ENCODE assay signal across 22 cellular contexts in genomic region chr9:10007356-10007755, GRCh38.
"Had no signal": no experiment of that assay in that cellular context is flagged by ENCODE, and none has a peak within 500 bp of the region (broad histone marks: within the 10 kb centered on the region; RNA-seq: fewer than 3 reads in every experiment).

No MANE protein-coding gene starts in this region.

- H3K36me3 Mint-ChIP-seq: activated naive CD8-positive, alpha-beta T cell treated with anti-CD3 and anti-CD28 coated beads, Interleukin-2, amount 10 ng/mL, durations not matched to agents 7 days and 5 days; natural killer cell treated with Interleukin-12 subunit alpha and Interleukin-12 subunit beta and Interleukin-15 and Interleukin-18, amount 100 ng/mL, for 72 hours had no signal

- H3K27me3 Mint-ChIP-seq: activated naive CD8-positive, alpha-beta T cell treated with anti-CD3 and anti-CD28 coated beads, Interleukin-2, amount 10 ng/mL, durations not matched to agents 7 days and 5 days; central memory CD8-positive, alpha-beta T cell; effector memory CD8-positive, alpha-beta T cell; natural killer cell treated with Interleukin-12 subunit alpha and Interleukin-12 subunit beta and Interleukin-15 and Interleukin-18, amount 100 ng/mL, for 72 hours; progenitor cell of endocrine pancreas had no signal

- H3K4me1 Mint-ChIP-seq: activated naive CD8-positive, alpha-beta T cell treated with anti-CD3 and anti-CD28 coated beads, Interleukin-2, amount 10 ng/mL, durations not matched to agents 7 days and 5 days; central memory CD8-positive, alpha-beta T cell had no signal

- DNase-seq: activated CD4-positive, alpha-beta T cell treated with anti-CD3 and anti-CD28 coated beads for 4 hours; activated CD4-positive, alpha-beta T cell treated with anti-CD3 and anti-CD28 coated beads, Interleukin-2, amount 50 U/mL, for 48 hours; activated CD4-positive, CD25-positive, alpha-beta regulatory T cell; activated effector memory CD4-positive, alpha-beta T cell treated with Interleukin-2 at 50 U/mL for 16 hours; activated naive CD4-positive, alpha-beta T cell treated with anti-CD3 and anti-CD28 coated beads for 36 hours; activated naive CD8-positive, alpha-beta T cell treated with anti-CD3 and anti-CD28 coated beads, Interleukin-2, amount 10 ng/mL, durations not matched to agents 7 days and 5 days; activated T-cell treated with anti-CD3 and anti-CD28 coated beads, Interleukin-2, amount 50 U/mL, for 72 hours; amniotic stem cell; dorsolateral prefrontal cortex; effector memory CD8-positive, alpha-beta T cell; gastrocnemius medialis; heart left ventricle; left ventricle myocardium superior; mammary epithelial cell; midbrain; stimulated activated CD4-positive, alpha-beta T cell treated with anti-CD3 and anti-CD28 coated beads, Interleukin-4, amount 100 ng/mL, for 4 hours; stimulated activated naive CD8-positive, alpha-beta T cell treated with anti-CD3 and anti-CD28 coated beads, Interleukin-15, Interleukin-2, amounts not matched to agents 100 U/mL and 50 U/mL, for 24 hours; thyroid gland; upper lobe of right lung had no signal

- H3K27ac Mint-ChIP-seq: activated naive CD4-positive, alpha-beta T cell treated with anti-CD3 and anti-CD28 coated beads for 36 hours; activated naive CD8-positive, alpha-beta T cell treated with anti-CD3 and anti-CD28 coated beads, Interleukin-2, amount 10 ng/mL, durations not matched to agents 7 days and 5 days; activated T-cell treated with anti-CD3 and anti-CD28 coated beads, Interleukin-2, amount 50 U/mL, for 72 hours; effector memory CD8-positive, alpha-beta T cell; natural killer cell treated with Interleukin-12 subunit alpha and Interleukin-12 subunit beta and Interleukin-15 and Interleukin-18, amount 100 ng/mL, for 72 hours; progenitor cell of endocrine pancreas had no signal

- H3K9me3 Mint-ChIP-seq: activated naive CD4-positive, alpha-beta T cell treated with anti-CD3 and anti-CD28 coated beads for 36 hours; activated naive CD8-positive, alpha-beta T cell treated with anti-CD3 and anti-CD28 coated beads, Interleukin-2, amount 10 ng/mL, durations not matched to agents 7 days and 5 days; activated T-cell treated with anti-CD3 and anti-CD28 coated beads, Interleukin-2, amount 50 U/mL, for 72 hours; natural killer cell treated with Interleukin-12 subunit alpha and Interleukin-12 subunit beta and Interleukin-15 and Interleukin-18, amount 100 ng/mL, for 72 hours had no signal

- H3K4me3 Mint-ChIP-seq: activated naive CD4-positive, alpha-beta T cell treated with anti-CD3 and anti-CD28 coated beads for 36 hours; activated naive CD8-positive, alpha-beta T cell treated with anti-CD3 and anti-CD28 coated beads, Interleukin-2, amount 10 ng/mL, durations not matched to agents 7 days and 5 days; activated T-cell treated with anti-CD3 and anti-CD28 coated beads, Interleukin-2, amount 50 U/mL, for 72 hours; central memory CD8-positive, alpha-beta T cell; effector memory CD8-positive, alpha-beta T cell; natural killer cell treated with Interleukin-12 subunit alpha and Interleukin-12 subunit beta and Interleukin-15 and Interleukin-18, amount 100 ng/mL, for 72 hours had no signal
